Comparison of ENCODE assay signal across 7 cellular contexts in the genomic region with DNA sequence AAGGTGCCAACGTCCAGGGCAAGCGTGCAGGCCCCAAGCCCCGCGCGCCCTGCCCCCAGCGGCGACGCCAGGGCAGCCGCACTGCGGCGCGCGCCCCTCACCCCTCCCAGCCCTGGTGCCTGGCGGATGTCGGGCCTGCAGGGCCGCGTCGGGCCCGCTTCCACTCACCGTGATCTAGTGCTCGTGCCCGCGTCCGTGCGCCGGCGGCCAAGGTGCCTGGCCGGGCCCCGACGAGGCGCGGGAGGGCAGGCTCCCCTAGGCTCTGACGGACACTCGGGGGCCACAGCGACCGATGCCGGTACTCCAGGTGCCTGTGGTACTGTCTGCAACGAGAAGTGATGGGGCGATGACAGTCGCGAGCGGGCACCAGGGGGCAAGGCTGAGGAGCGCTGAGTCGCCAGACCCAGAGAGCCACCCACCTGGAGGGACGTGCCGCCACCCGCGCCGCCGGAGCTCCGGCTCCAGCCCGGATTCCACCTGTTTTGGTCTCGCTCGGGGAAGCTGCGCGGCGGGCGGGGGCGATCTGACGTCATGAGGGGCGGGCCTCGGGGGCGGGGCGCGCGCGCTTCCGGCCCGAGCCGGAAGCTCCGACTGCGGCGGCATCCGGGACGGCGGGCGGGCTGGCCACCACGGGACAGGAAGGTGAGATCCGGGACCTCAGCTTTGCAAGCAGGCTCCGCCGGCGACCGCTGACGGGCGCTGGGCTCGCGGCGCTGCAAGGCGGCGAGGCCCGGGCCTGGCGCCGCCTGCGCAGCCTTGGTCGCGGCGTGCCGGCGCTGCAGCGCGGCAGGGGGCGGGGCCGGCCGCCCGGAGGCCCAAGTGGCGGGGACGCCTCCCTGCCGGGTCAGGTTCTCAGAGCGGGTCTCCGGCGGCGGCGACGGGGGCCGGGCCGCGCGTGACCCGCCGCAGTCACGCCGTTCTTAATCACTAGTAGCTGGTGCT. TPM values are rescaled to one million over a fixed set of nuclear protein-coding genes. Genes with fewer than 3 reads are reported as not detected.
DNase-seq lines count a peak whose midpoint lies in the region; ATAC-seq and TF ChIP-seq lines count a peak whose summit lies in the region.

A gene with protein sequence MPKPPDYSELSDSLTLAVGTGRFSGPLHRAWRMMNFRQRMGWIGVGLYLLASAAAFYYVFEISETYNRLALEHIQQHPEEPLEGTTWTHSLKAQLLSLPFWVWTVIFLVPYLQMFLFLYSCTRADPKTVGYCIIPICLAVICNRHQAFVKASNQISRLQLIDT (plus strand): TSS at position 927 of the 942 bp plus-strand sequence. CDS start 89 bp downstream, outside the sequence.
A gene with protein sequence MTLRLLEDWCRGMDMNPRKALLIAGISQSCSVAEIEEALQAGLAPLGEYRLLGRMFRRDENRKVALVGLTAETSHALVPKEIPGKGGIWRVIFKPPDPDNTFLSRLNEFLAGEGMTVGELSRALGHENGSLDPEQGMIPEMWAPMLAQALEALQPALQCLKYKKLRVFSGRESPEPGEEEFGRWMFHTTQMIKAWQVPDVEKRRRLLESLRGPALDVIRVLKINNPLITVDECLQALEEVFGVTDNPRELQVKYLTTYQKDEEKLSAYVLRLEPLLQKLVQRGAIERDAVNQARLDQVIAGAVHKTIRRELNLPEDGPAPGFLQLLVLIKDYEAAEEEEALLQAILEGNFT (minus strand): TSS at position 507 of the 942 bp plus-strand sequence. CDS start 655 bp downstream, outside the sequence.

- DNase-seq in GM13976 (ENCODE audit: low spot score) (peak; percentile 95), NCI-H1105 (lab: John Stamatoyannopoulos, UW) (peak; percentile 80), ascending aorta (ENCODE audit: low spot score in 2 of 2) (peak; percentile 63 to 92), hypothalamus (lab: John Stamatoyannopoulos, UW) (peak; percentile 51 to 92 (median 83)), sigmoid colon (peak; percentile 94)
- peak; percentile 90 for DNase-seq in T-helper 2 cell treated with Interferon-gamma antibody and Interleukin-4, amounts not matched to agents 5 μg/mL and 100 μg/mL, for 36 hours (ENCODE audit: low spot score)

- H3K9me3 ChIP-seq in ascending aorta (no peaks in the 10 kb centered on the region), sigmoid colon (no peaks in the 10 kb centered on the region)

- no peak for TF ChIP-seq EP300 in sigmoid colon (IDR thresholded peaks at IDR 0.05)

- H3K27me3 ChIP-seq in ascending aorta (no peaks in the 10 kb centered on the region), sigmoid colon (no peaks in the 10 kb centered on the region)

- H3K27ac Mint-ChIP-seq in T-helper 2 cell treated with Interferon-gamma antibody and Interleukin-4, amounts not matched to agents 5 μg/mL and 100 μg/mL, for 36 hours: peak within 1 kb of the TSS; percentile 92

- no peaks in the 10 kb centered on the region for H3K27me3 Mint-ChIP-seq in T-helper 2 cell treated with Interferon-gamma antibody and Interleukin-4, amounts not matched to agents 5 μg/mL and 100 μg/mL, for 36 hours (ENCODE audit: low read depth)

- H3K4me1 ChIP-seq in ascending aorta (peaks cover 10 to 13% of the 10 kb centered on the region in 2 donors), sigmoid colon (peaks cover 0 to 35% (median 31%) of the 10 kb centered on the region in 4 donors)

- TF ChIP-seq CTCF in GM13976 (IDR thresholded peaks at IDR 0.05; ENCODE audit: borderline replicate concordance, control extremely low read depth, extremely low read depth, insufficient read depth, missing control alignments) (no peak), ascending aorta (IDR thresholded peaks at IDR 0.05) (peak in 2 of 3 experiments; percentile 28 to 41), sigmoid colon (IDR thresholded peaks at IDR 0.05) (peak in 2 of 4 experiments; percentile 24 to 34)

- peak; percentile 65 to 74 for TF ChIP-seq POLR2A in sigmoid colon (IDR thresholded peaks at IDR 0.05)

- peaks cover 30% of the 10 kb centered on the region for H3K4me1 Mint-ChIP-seq in T-helper 2 cell treated with Interferon-gamma antibody and Interleukin-4, amounts not matched to agents 5 μg/mL and 100 μg/mL, for 36 hours (ENCODE audit: low read depth)

- H3K36me3 Mint-ChIP-seq in T-helper 2 cell treated with Interferon-gamma antibody and Interleukin-4, amounts not matched to agents 5 μg/mL and 100 μg/mL, for 36 hours (ENCODE audit: low read depth): peaks cover 25% of the 10 kb centered on the region

- peaks cover 9 to 10% of the 10 kb centered on the region in 2 donors for H3K36me3 ChIP-seq in ascending aorta
- peaks cover 0 to 34% (median 0%) of the 10 kb centered on the region in 4 donors for H3K36me3 ChIP-seq in sigmoid colon

- WGBS in sigmoid colon, 2 donors: 0% methylated on average over 122 of the region's 122 CpGs

- H3K27ac ChIP-seq in ascending aorta (peak within 1 kb of the TSS; percentile 94 to 97), sigmoid colon (peak within 1 kb of the TSS; percentile 95 to 97 (median 96))

- intact Hi-C loops in ascending aorta (cut with DNase I): loop anchor here (1.0 to 5.0 kb wide), 4 partner anchors 23 to 148 kb away; a partner anchor contains a TSS
- intact Hi-C loops in sigmoid colon (cut with DNase I): loop anchor here (1.0 kb wide), 1 partner anchor 23 kb away; a partner anchor contains a TSS

- peak within 1 kb of the TSS; percentile 94 to 99 for H3K4me3 ChIP-seq in ascending aorta
- peak within 1 kb of the TSS; percentile 89 to 99 (median 92) for H3K4me3 ChIP-seq in sigmoid colon

- H3K9me3 Mint-ChIP-seq in T-helper 2 cell treated with Interferon-gamma antibody and Interleukin-4, amounts not matched to agents 5 μg/mL and 100 μg/mL, for 36 hours: no peaks in the 10 kb centered on the region

- peak within 1 kb of the TSS; percentile 94 for H3K4me3 Mint-ChIP-seq in T-helper 2 cell treated with Interferon-gamma antibody and Interleukin-4, amounts not matched to agents 5 μg/mL and 100 μg/mL, for 36 hours

- peak; percentile 88 for ATAC-seq in HG02642 (IDR thresholded peaks at IDR 0.05; ENCODE audit: poor library complexity, unreplicated experiment)

- in situ Hi-C loops in GM13976 (cut with MboI; ENCODE audit: low sequenced_read_pairs, unreplicated experiment): no loop called here

RNA-seq across cellular contexts. Expression of the first gene that starts in this region (rescaled TPM):
- total RNA-seq in ascending aorta (2.3 TPM), sigmoid colon (10 to 100 TPM in 3 of 4 donors, 1 to 10 TPM in 1; 10.0 to 16.9 (median 11.6) TPM)
- 10 to 100 TPM; 27.5 to 58.3 (median 57.6) TPM for polyA plus RNA-seq in sigmoid colon

RNA-seq across cellular contexts. Expression of the second gene that starts in this region (rescaled TPM):
- 4.3 TPM for total RNA-seq in ascending aorta
- total RNA-seq in sigmoid colon: 10 to 100 TPM; 31.3 to 65.3 (median 60.1) TPM
- polyA plus RNA-seq in sigmoid colon: 10 to 100 TPM; 19.7 to 27.0 (median 22.9) TPM

Comparison
In these comparisons a context has a peak if more than half of its experiments do, and no peak if none do; other contexts are left out.
1. Peak in every context shown above with its lines: DNase-seq, ATAC-seq, H3K4me3 ChIP-seq and H3K27ac ChIP-seq.